Comparison of ENCODE assay signal across 25 cellular contexts in genomic region chr5:114377946-114378345, GRCh38. TPM values are rescaled to one million over a fixed set of nuclear protein-coding genes. Genes with fewer than 3 reads are reported as not detected.
A peak's percentile ranks its signal among the peaks of the same experiment; 100 is the strongest.
DNase-seq lines count a peak whose midpoint lies in the region; ATAC-seq and TF ChIP-seq lines count a peak whose summit lies in the region.
"Had no signal": no experiment of that assay in that cellular context is flagged by ENCODE, and none has a peak within 500 bp of the region (broad histone marks: within the 10 kb centered on the region; RNA-seq: fewer than 3 reads in every experiment).

No MANE protein-coding gene starts in this region.

- no peaks in the 10 kb centered on the region for H3K27me3 Mint-ChIP-seq in WTC11 (ENCODE audit: low read depth)
- H3K27me3 Mint-ChIP-seq: CD4-positive, CD25-positive, alpha-beta regulatory T cell; CD8-positive, alpha-beta memory T cell had no signal

- no peaks in the 10 kb centered on the region for H3K36me3 ChIP-seq in prostate gland
- H3K36me3 ChIP-seq: BLaER1 treated with 17β-estradiol and CSF1 and Interleukin-3, amounts not matched to agents 10 nM and 100 nM had no signal

- POLR2A ChIA-PET in WTC11 (lab: Charles Lee): no interaction called here

- no peak for ATAC-seq in WTC11
- ATAC-seq in left lobe of liver: peak; percentile 86
- ATAC-seq: GM12878, GM23338 had no signal

- TF ChIP-seq CTCF in WTC11 (IDR thresholded peaks at IDR 0.05) (no peak), prostate gland (IDR thresholded peaks at IDR 0.05) (no peak)

- H3K9me3 Mint-ChIP-seq in WTC11: no peaks in the 10 kb centered on the region
- H3K9me3 Mint-ChIP-seq: GM23338 had no signal

- H3K4me3 Mint-ChIP-seq in WTC11: no peak overlapping the region
- H3K4me3 Mint-ChIP-seq: B cell; CD4-positive, CD25-positive, alpha-beta regulatory T cell; CD8-positive, alpha-beta memory T cell; GM23338 had no signal

- DNase-seq in NCI-H748 (lab: John Stamatoyannopoulos, UW; ENCODE audit: unreplicated experiment) (peak; percentile 3), NCI-H748 treated with DMSO at 0.1 percent for 48 hours (lab: John Stamatoyannopoulos, UW) (no peak), WTC11 (ENCODE audit: low spot score) (no peak), left lobe of liver (ENCODE audit: low spot score) (peak; percentile 82), prostate gland (ENCODE audit: low spot score) (peak; percentile 74), Kasumi-1 (lab: John Stamatoyannopoulos, UW) (no peak)
- no peak for DNase-seq in activated effector memory CD4-positive, alpha-beta T cell treated with Interleukin-2 at 50 U/mL for 16 hours
- no peak for DNase-seq in activated CD4-positive, CD25-positive, alpha-beta regulatory T cell treated with anti-CD3 and anti-CD28 coated beads, Interleukin-2, amount 50 U/mL, for 72 hours
- DNase-seq: 8988T; CD4-positive, CD25-positive, alpha-beta regulatory T cell; CD8-positive, alpha-beta memory T cell; COR-L47; DMS 273 treated with DMSO at 0.1 percent for 48 hours; DMS53; DND-41; EL; HCEC 1CT; IMR-90 had no signal

- intact Hi-C loops in prostate gland (cut with DNase I): no loop called here

- H3K4me1 ChIP-seq in prostate gland (replicated peaks): no peaks in the 10 kb centered on the region
- H3K4me1 ChIP-seq: BLaER1 treated with 17β-estradiol and CSF1 and Interleukin-3, amounts not matched to agents 10 nM and 100 nM had no signal

- H3K4me3 ChIP-seq in prostate gland: no peak overlapping the region
- H3K4me3 ChIP-seq: BLaER1 treated with 17β-estradiol and CSF1 and Interleukin-3, amounts not matched to agents 10 nM and 100 nM; GM12878; GM23338 had no signal

- 42% methylated on average over 6 of the region's 6 CpGs for WGBS in prostate gland

- H3K27me3 ChIP-seq in prostate gland (replicated peaks; ENCODE audit: insufficient read depth): no peaks in the 10 kb centered on the region
- H3K27me3 ChIP-seq: BLaER1 treated with 17β-estradiol and CSF1 and Interleukin-3, amounts not matched to agents 10 nM and 100 nM had no signal

- peak overlapping the region; percentile 61 to 68 for H3K27ac ChIP-seq in prostate gland
- H3K27ac ChIP-seq: BLaER1 treated with 17β-estradiol and CSF1 and Interleukin-3, amounts not matched to agents 10 nM and 100 nM; HL-60 had no signal

- 0 out of 2 replicates have a peak overlapping the region, but pooled peaks have one; percentile 4 for H3K27ac Mint-ChIP-seq in WTC11
- H3K27ac Mint-ChIP-seq: B cell; CD4-positive, CD25-positive, alpha-beta regulatory T cell; CD8-positive, alpha-beta memory T cell had no signal

- H3K4me1 Mint-ChIP-seq in WTC11: peaks cover 47% of the 10 kb centered on the region
- H3K4me1 Mint-ChIP-seq: B cell; CD4-positive, CD25-positive, alpha-beta regulatory T cell; CD8-positive, alpha-beta memory T cell had no signal

- H3K9me3 ChIP-seq in prostate gland: no peaks in the 10 kb centered on the region
- H3K9me3 ChIP-seq: BLaER1 treated with 17β-estradiol and CSF1 and Interleukin-3, amounts not matched to agents 10 nM and 100 nM had no signal

- TF ChIP-seq POLR2A in prostate gland (IDR thresholded peaks at IDR 0.05): no peak

- H3K36me3 Mint-ChIP-seq in WTC11: peaks cover 3% of the 10 kb centered on the region; the same call in 1 of the 2 replicates
- H3K36me3 Mint-ChIP-seq: CD4-positive, CD25-positive, alpha-beta regulatory T cell; CD8-positive, alpha-beta memory T cell had no signal

- CTCF ChIA-PET in WTC11 (lab: Charles Lee): interaction anchor here (1.0 to 1.8 kb wide), 4 partner anchors 9 to 360 kb away, joined by 3 to 4 read pairs (median 3); no protein-coding TSS in a partner anchor

TF ChIP-seq in WTC11, 78 proteins besides CTCF, POLR2A, EP300 and RAD21:
- TF ChIP-seq, protein P1, sequence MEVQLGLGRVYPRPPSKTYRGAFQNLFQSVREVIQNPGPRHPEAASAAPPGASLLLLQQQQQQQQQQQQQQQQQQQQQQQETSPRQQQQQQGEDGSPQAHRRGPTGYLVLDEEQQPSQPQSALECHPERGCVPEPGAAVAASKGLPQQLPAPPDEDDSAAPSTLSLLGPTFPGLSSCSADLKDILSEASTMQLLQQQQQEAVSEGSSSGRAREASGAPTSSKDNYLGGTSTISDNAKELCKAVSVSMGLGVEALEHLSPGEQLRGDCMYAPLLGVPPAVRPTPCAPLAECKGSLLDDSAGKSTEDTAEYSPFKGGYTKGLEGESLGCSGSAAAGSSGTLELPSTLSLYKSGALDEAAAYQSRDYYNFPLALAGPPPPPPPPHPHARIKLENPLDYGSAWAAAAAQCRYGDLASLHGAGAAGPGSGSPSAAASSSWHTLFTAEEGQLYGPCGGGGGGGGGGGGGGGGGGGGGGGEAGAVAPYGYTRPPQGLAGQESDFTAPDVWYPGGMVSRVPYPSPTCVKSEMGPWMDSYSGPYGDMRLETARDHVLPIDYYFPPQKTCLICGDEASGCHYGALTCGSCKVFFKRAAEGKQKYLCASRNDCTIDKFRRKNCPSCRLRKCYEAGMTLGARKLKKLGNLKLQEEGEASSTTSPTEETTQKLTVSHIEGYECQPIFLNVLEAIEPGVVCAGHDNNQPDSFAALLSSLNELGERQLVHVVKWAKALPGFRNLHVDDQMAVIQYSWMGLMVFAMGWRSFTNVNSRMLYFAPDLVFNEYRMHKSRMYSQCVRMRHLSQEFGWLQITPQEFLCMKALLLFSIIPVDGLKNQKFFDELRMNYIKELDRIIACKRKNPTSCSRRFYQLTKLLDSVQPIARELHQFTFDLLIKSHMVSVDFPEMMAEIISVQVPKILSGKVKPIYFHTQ (CRISPR knock-in tag; IDR thresholded peaks at IDR 0.05): no peak
- no peak for TF ChIP-seq TCF7 (CRISPR knock-in tag; IDR thresholded peaks at IDR 0.05; ENCODE audit: low read depth)
- TF ChIP-seq, protein P2, sequence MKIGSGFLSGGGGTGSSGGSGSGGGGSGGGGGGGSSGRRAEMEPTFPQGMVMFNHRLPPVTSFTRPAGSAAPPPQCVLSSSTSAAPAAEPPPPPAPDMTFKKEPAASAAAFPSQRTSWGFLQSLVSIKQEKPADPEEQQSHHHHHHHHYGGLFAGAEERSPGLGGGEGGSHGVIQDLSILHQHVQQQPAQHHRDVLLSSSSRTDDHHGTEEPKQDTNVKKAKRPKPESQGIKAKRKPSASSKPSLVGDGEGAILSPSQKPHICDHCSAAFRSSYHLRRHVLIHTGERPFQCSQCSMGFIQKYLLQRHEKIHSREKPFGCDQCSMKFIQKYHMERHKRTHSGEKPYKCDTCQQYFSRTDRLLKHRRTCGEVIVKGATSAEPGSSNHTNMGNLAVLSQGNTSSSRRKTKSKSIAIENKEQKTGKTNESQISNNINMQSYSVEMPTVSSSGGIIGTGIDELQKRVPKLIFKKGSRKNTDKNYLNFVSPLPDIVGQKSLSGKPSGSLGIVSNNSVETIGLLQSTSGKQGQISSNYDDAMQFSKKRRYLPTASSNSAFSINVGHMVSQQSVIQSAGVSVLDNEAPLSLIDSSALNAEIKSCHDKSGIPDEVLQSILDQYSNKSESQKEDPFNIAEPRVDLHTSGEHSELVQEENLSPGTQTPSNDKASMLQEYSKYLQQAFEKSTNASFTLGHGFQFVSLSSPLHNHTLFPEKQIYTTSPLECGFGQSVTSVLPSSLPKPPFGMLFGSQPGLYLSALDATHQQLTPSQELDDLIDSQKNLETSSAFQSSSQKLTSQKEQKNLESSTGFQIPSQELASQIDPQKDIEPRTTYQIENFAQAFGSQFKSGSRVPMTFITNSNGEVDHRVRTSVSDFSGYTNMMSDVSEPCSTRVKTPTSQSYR (CRISPR knock-in tag; IDR thresholded peaks at IDR 0.05): no peak
- TF ChIP-seq FOXJ3 (CRISPR knock-in tag; IDR thresholded peaks at IDR 0.05; ENCODE audit: borderline replicate concordance): no peak
- TF ChIP-seq E2F5 (CRISPR knock-in tag; IDR thresholded peaks at IDR 0.05): no peak
- no peak for TF ChIP-seq JUN (CRISPR knock-in tag; IDR thresholded peaks at IDR 0.05)

RNA-seq across cellular contexts. Expression of gene KCNN2, which starts 16.1 kb away (rescaled TPM):
- total RNA-seq in WTC11 (2021) (11.9 to 13.1 TPM (median 12.0 TPM) in 3 replicates), left lobe of liver (16.2 TPM), prostate gland (10 to 100 TPM; 13.9 to 15.3 TPM)
- total RNA-seq: B cell; CD4-positive, CD25-positive, alpha-beta regulatory T cell; CD8-positive, alpha-beta memory T cell; G401; HT1080 had no signal

Comparison
In these comparisons a context has a peak if more than half of its experiments do, and no peak if none do; other contexts are left out.
1. DNase-seq: peak in NCI-H748 (single experiment), left lobe of liver (single experiment) and prostate gland (single experiment); none in NCI-H748 treated with DMSO at 0.1 percent for 48 hours (single experiment), WTC11 (single experiment), activated effector memory CD4-positive, alpha-beta T cell treated with Interleukin-2 at 50 U/mL for 16 hours (single experiment), Kasumi-1 (0 of 2) and activated CD4-positive, CD25-positive, alpha-beta regulatory T cell treated with anti-CD3 and anti-CD28 coated beads, Interleukin-2, amount 50 U/mL, for 72 hours (single experiment).